In the genomic region with DNA sequence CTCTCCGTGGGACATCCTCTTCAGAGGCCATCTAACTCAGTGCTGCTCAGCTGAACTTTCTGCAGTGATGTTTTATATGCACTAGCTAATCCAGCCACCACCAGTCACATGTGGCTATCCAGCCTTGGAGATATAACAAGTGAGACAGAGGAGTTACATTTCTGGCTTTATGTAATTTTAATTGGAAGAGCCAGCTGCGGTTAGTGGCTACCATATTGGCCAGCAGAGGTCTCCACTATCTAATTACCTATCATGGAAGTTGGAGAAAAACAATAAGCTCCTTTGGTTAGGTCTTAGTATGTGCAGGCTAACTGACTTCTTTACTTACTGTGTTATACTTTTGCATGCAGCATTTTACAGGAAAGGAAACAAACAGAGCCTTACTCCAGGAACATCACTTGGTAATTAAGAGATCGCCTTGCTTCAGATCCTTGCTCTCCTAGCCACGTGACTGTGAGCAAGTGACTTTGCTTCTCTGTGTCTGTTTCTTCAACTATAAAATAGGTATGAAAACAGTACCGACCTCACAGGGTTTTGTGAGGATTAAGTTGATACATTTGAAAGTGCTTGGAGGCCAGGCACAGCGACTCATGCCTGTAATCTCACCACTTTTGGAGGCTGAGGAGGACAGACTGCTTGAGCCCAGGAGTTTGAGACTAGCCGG, we compare ENCODE assay signal across 1 cellular context.
TF ChIP-seq lines count a peak whose summit lies in the region.

No MANE protein-coding gene starts in this region.

TF ChIP-seq in HEK293, 187 proteins besides CTCF, POLR2A, EP300 and RAD21 (continued from another document):
- TF ChIP-seq ZNF366 (tag by site-specific recombination; conservative IDR thresholded peaks at IDR 0.05) (0 out of 2 replicates have a peak, but pooled peaks have one; percentile 19), ZNF112 (tag by site-specific recombination; IDR thresholded peaks at IDR 0.05) (no peak), ZNF677 (tag by site-specific recombination; IDR thresholded peaks at IDR 0.05) (no peak), KLF1 (tag by site-specific recombination; IDR thresholded peaks at IDR 0.05) (no peak), OSR2 (tag by site-specific recombination; IDR thresholded peaks at IDR 0.05) (peak; percentile 38; the same call in 1 of the 2 replicates), GLIS1 (tag by site-specific recombination; IDR thresholded peaks at IDR 0.05) (peak; percentile 70), ZNF571 (tag by site-specific recombination; IDR thresholded peaks at IDR 0.05) (no peak), ZNF660 (tag by site-specific recombination; IDR thresholded peaks at IDR 0.05) (peak; percentile 71; the same call in 1 of the 2 replicates), ZBTB17 (tag by site-specific recombination; IDR thresholded peaks at IDR 0.05) (peak; percentile 89), ZNF211 (tag by site-specific recombination; IDR thresholded peaks at IDR 0.05; ENCODE audit: low read depth) (no peak)
- TF ChIP-seq, protein P1, sequence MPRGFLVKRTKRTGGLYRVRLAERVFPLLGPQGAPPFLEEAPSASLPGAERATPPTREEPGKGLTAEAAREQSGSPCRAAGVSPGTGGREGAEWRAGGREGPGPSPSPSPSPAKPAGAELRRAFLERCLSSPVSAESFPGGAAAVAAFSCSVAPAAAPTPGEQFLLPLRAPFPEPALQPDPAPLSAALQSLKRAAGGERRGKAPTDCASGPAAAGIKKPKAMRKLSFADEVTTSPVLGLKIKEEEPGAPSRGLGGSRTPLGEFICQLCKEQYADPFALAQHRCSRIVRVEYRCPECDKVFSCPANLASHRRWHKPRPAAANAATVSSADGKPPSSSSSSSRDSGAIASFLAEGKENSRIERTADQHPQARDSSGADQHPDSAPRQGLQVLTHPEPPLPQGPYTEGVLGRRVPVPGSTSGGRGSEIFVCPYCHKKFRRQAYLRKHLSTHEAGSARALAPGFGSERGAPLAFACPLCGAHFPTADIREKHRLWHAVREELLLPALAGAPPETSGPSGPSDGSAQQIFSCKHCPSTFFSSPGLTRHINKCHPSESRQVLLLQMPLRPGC (tag by site-specific recombination; IDR thresholded peaks at IDR 0.05): no peak
- TF ChIP-seq, protein P2, sequence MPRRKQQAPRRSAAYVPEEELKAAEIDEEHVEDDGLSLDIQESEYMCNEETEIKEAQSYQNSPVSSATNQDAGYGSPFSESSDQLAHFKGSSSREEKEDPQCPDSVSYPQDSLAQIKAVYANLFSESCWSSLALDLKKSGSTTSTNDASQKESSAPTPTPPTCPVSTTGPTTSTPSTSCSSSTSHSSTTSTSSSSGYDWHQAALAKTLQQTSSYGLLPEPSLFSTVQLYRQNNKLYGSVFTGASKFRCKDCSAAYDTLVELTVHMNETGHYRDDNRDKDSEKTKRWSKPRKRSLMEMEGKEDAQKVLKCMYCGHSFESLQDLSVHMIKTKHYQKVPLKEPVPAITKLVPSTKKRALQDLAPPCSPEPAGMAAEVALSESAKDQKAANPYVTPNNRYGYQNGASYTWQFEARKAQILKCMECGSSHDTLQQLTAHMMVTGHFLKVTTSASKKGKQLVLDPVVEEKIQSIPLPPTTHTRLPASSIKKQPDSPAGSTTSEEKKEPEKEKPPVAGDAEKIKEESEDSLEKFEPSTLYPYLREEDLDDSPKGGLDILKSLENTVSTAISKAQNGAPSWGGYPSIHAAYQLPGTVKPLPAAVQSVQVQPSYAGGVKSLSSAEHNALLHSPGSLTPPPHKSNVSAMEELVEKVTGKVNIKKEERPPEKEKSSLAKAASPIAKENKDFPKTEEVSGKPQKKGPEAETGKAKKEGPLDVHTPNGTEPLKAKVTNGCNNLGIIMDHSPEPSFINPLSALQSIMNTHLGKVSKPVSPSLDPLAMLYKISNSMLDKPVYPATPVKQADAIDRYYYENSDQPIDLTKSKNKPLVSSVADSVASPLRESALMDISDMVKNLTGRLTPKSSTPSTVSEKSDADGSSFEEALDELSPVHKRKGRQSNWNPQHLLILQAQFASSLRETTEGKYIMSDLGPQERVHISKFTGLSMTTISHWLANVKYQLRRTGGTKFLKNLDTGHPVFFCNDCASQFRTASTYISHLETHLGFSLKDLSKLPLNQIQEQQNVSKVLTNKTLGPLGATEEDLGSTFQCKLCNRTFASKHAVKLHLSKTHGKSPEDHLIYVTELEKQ (tag by site-specific recombination; IDR thresholded peaks at IDR 0.05; ENCODE audit: borderline replicate concordance): no peak
